26 cellular contexts compared by ENCODE assay signal in the genomic region with DNA sequence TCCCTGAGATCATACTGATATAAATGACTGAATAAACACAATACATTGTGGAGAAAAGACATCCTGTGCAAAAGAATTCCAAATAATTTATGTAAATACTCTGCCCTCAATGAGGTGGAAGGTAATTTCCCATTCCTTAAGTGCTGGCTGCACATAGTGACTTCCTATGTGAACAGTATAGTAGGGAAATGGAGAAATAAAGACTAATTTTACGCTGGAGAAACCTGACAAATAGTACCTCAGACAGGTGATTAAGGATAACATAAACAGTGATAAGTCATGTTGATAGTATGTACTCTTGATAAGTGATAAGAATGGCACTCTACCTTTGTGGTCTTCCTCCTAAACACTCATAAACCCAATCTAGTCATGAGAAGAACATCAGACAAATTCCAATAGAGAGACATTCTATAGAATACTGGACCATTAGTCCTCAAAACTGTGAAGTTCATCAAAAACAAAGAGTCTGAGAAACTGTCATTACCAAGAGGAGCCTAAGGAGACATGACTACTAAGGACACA. TPM values are rescaled to one million over a fixed set of nuclear protein-coding genes. Genes with fewer than 3 reads are reported as not detected.
"Had no signal": no experiment of that assay in that cellular context is flagged by ENCODE, and none has a peak within 500 bp of the region (broad histone marks: within the 10 kb centered on the region; RNA-seq: fewer than 3 reads in every experiment).

No MANE protein-coding gene starts in this region.

- H3K36me3 Mint-ChIP-seq: mesothelial cell of epicardium, naive B cell had no signal

- DNase-seq: dermis blood vessel endothelial cell; dorsolateral prefrontal cortex; effector CD4-positive, alpha-beta T cell; effector memory CD4-positive, alpha-beta T cell; foreskin keratinocyte; head of caudate nucleus; heart right ventricle; hippocampal formation; left cardiac atrium; left lung; left ventricle myocardium superior; lower lobe of right lung; mesenchymal stem cell; mucosa of descending colon; naive B cell had no signal

- H3K4me1 Mint-ChIP-seq: mesothelial cell of epicardium had no signal

- ATAC-seq: foreskin keratinocyte, gastroesophageal sphincter, heart right ventricle, left cardiac atrium, left lung, left ventricle myocardium superior, lower lobe of right lung, mucosa of descending colon had no signal

- H3K27ac Mint-ChIP-seq: mesothelial cell of epicardium, naive B cell had no signal

- H3K36me3 ChIP-seq: gastroesophageal sphincter, left lung, lower lobe of right lung had no signal

- H3K4me3 ChIP-seq: coronary artery, esophagus muscularis mucosa, gastroesophageal sphincter, heart right ventricle, left lung, lower lobe of right lung, mucosa of descending colon had no signal

- FAIRE-seq: endothelial cell of umbilical vein, frontal cortex, keratinocyte had no signal

- H3K4me3 Mint-ChIP-seq: mesothelial cell of epicardium had no signal

- H3K9me3 ChIP-seq: esophagus muscularis mucosa, gastroesophageal sphincter, heart right ventricle, left lung, lower lobe of right lung, mucosa of descending colon had no signal

- H3K27me3 Mint-ChIP-seq: naive B cell had no signal

- H3K27ac ChIP-seq: coronary artery, dorsolateral prefrontal cortex, esophagus muscularis mucosa, foreskin keratinocyte, gastroesophageal sphincter, heart right ventricle, left lung, lower lobe of right lung had no signal

- H3K9me3 Mint-ChIP-seq: mesothelial cell of epicardium, naive B cell had no signal

- H3K4me1 ChIP-seq: foreskin keratinocyte, gastroesophageal sphincter, lower lobe of right lung had no signal

- H3K27me3 ChIP-seq: dorsolateral prefrontal cortex, esophagus muscularis mucosa, foreskin keratinocyte, gastroesophageal sphincter, heart right ventricle, left lung had no signal

RNA-seq across cellular contexts. Expression of a gene that starts 15.5 kb away (rescaled TPM):
- total RNA-seq: epithelial cell of proximal tubule, foreskin keratinocyte, kidney epithelial cell, lung microvascular endothelial cell, myocyte had no signal
